Comparison of ENCODE assay signal across 11 cellular contexts in the genomic region with DNA sequence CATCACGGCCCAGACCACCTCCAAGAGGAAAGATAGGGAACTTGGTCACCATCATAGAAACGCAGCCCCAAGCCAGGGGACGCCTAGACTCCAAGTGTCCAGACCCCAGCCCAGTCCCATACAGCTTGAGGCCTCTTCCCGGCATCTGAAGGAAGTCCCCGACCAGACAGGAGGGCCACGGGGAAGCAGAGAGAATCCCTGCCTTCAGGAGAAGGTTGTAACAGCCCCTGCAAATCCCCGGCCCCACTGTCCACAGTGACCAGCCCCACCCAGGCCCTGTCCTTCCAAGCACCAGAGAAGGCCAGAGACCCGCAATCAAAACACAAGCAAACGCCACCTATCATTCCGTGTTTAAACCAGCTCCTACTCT. TPM values are rescaled to one million over a fixed set of nuclear protein-coding genes. Genes with fewer than 3 reads are reported as not detected.
A peak's percentile ranks its signal among the peaks of the same experiment; 100 is the strongest.
DNase-seq lines count a peak whose midpoint lies in the region; ATAC-seq, FAIRE-seq and TF ChIP-seq lines count a peak whose summit lies in the region.
"Had no signal": no experiment of that assay in that cellular context is flagged by ENCODE, and none has a peak within 500 bp of the region (broad histone marks: within the 10 kb centered on the region; RNA-seq: fewer than 3 reads in every experiment).

No MANE protein-coding gene starts in this region.

- H3K27me3 ChIP-seq in BLaER1 treated with 17β-estradiol and CSF1 and Interleukin-3, amounts not matched to agents 10 nM and 100 nM, result peaks cover 0 to 8% (median 0%) of the 10 kb centered on the region in 11 experiments; a peak in 2 of 22 replicates
- H3K27me3 ChIP-seq in HL-60 (ENCODE audit: insufficient read depth, poor library complexity, severe bottlenecking), result no peaks in the 10 kb centered on the region
- H3K27me3 ChIP-seq: esophagus squamous epithelium, thyroid gland had no signal

- peaks cover 2% of the 10 kb centered on the region for H3K36me3 Mint-ChIP-seq in activated naive CD8-positive, alpha-beta T cell
- H3K36me3 Mint-ChIP-seq in mesothelial cell of epicardium, result no peaks in the 10 kb centered on the region

- H3K9me3 ChIP-seq in BLaER1 treated with 17β-estradiol and CSF1 and Interleukin-3, amounts not matched to agents 10 nM and 100 nM (replicated peaks in 1 of 11), result no peaks in the 10 kb centered on the region
- H3K9me3 ChIP-seq: esophagus squamous epithelium, thyroid gland had no signal

- peak overlapping the region in 6 of 11 experiments; percentile 7 to 86 (median 77); a peak in 6 of 22 replicates for H3K27ac ChIP-seq in BLaER1 treated with 17β-estradiol and CSF1 and Interleukin-3, amounts not matched to agents 10 nM and 100 nM
- peak overlapping the region; percentile 86 for H3K27ac ChIP-seq in HL-60 (replicated peaks)
- H3K27ac ChIP-seq: thyroid gland had no signal

- peak overlapping the region; percentile 68 to 87 (median 84); a peak in 20 of 22 replicates for H3K9ac ChIP-seq in BLaER1 treated with 17β-estradiol and CSF1 and Interleukin-3, amounts not matched to agents 10 nM and 100 nM

- peak overlapping the region; percentile 89 for H3K4me3 Mint-ChIP-seq in activated naive CD8-positive, alpha-beta T cell
- peak overlapping the region; percentile 69 for H3K4me3 Mint-ChIP-seq in mesothelial cell of epicardium

- H3K27ac Mint-ChIP-seq in activated naive CD8-positive, alpha-beta T cell, result peak overlapping the region; percentile 88
- no peak overlapping the region for H3K27ac Mint-ChIP-seq in mesothelial cell of epicardium

- peaks cover 51 to 78% (median 62%) of the 10 kb centered on the region in 10 experiments for H3K4me1 ChIP-seq in BLaER1 treated with 17β-estradiol and CSF1 and Interleukin-3, amounts not matched to agents 10 nM and 100 nM

- DNase-seq in HL-60 (ENCODE audit: low read depth in 1 of 2, low spot score in 1 of 2) (no peak), mesothelial cell of epicardium (ENCODE audit: low spot score in 2 of 2, unreplicated experiment in 2 of 2) (peak; percentile 13 to 22), SK-N-DZ (ENCODE audit: low spot score) (no peak), retina (no peak), GM12891 (ENCODE audit: insufficient read length, low spot score) (no peak)
- DNase-seq: esophagus squamous epithelium, mesendoderm had no signal

- no peaks in the 10 kb centered on the region for H3K27me3 Mint-ChIP-seq in activated naive CD8-positive, alpha-beta T cell
- H3K27me3 Mint-ChIP-seq in mesothelial cell of epicardium (ENCODE audit: low read depth), result no peaks in the 10 kb centered on the region

- peaks cover 0 to 52% (median 26%) of the 10 kb centered on the region in 11 experiments; a peak in 20 of 22 replicates for H3K36me3 ChIP-seq in BLaER1 treated with 17β-estradiol and CSF1 and Interleukin-3, amounts not matched to agents 10 nM and 100 nM
- H3K36me3 ChIP-seq: esophagus squamous epithelium, thyroid gland had no signal

- no peak for ATAC-seq in HG03025 (IDR thresholded peaks at IDR 0.05; ENCODE audit: low FRiP score, unreplicated experiment)

- no peak for TF ChIP-seq POLR2A in GM12891 (IDR thresholded peaks at IDR 0.05; ENCODE audit: low read depth, low read length)

- TF ChIP-seq CTCF in HL-60 (IDR thresholded peaks at IDR 0.05; ENCODE audit: insufficient read depth, low read length), result no peak
- no peak for TF ChIP-seq CTCF in mesothelial cell of epicardium (IDR thresholded peaks at IDR 0.05; ENCODE audit: unreplicated experiment)

- peak overlapping the region; percentile 55 to 74 (median 68); a peak in 16 of 20 replicates for H3K4me3 ChIP-seq in BLaER1 treated with 17β-estradiol and CSF1 and Interleukin-3, amounts not matched to agents 10 nM and 100 nM
- H3K4me3 ChIP-seq in HL-60 (replicated peaks; ENCODE audit: insufficient read depth, low read length), result peak overlapping the region; percentile 75
- H3K4me3 ChIP-seq: thyroid gland had no signal

- no peaks in the 10 kb centered on the region for H3K9me3 Mint-ChIP-seq in activated naive CD8-positive, alpha-beta T cell (ENCODE audit: low read depth)
- no peaks in the 10 kb centered on the region for H3K9me3 Mint-ChIP-seq in mesothelial cell of epicardium

- FAIRE-seq in GM12891 (lab: Jason Lieb, UNC), result no peak

- H3K4me2 ChIP-seq in BLaER1 treated with 17β-estradiol and CSF1 and Interleukin-3, amounts not matched to agents 10 nM and 100 nM, result peak overlapping the region; percentile 88 to 100 (median 99); a peak in 21 of 22 replicates

- peaks cover 0 to 53% (median 42%) of the 10 kb centered on the region in 11 experiments; a peak in 18 of 22 replicates for H4K20me1 ChIP-seq in BLaER1 treated with 17β-estradiol and CSF1 and Interleukin-3, amounts not matched to agents 10 nM and 100 nM

- H3K4me1 Mint-ChIP-seq in activated naive CD8-positive, alpha-beta T cell (ENCODE audit: low read depth), result peaks cover 15% of the 10 kb centered on the region
- H3K4me1 Mint-ChIP-seq in mesothelial cell of epicardium, result peaks cover 18% of the 10 kb centered on the region

TF ChIP-seq in GM12891, 5 proteins besides CTCF, POLR2A, EP300 and RAD21:
- TF ChIP-seq POU2F2 (IDR thresholded peaks at IDR 0.05; ENCODE audit: low read depth, low read length) (no peak), PAX5 (IDR thresholded peaks at IDR 0.05; ENCODE audit: insufficient read depth, low read length, severe bottlenecking) (no peak), SPI1 (IDR thresholded peaks at IDR 0.05; ENCODE audit: low read depth, low read length) (no peak), POLR2AphosphoS5 (IDR thresholded peaks at IDR 0.05; ENCODE audit: low read depth, low read length) (no peak), TAF1 (IDR thresholded peaks at IDR 0.05; ENCODE audit: low read depth, low read length) (no peak)

RNA-seq across cellular contexts. Expression of a gene that starts 1.7 kb away (rescaled TPM):
- 32.6 to 36.8 TPM (median 33.0 TPM) in 3 replicates for total RNA-seq in mesothelial cell of epicardium
- polyA plus RNA-seq in SK-N-DZ (2014; cell fraction: cytosol; rRNA removed), result 19.8 TPM in 2 replicates
- 23.4 and 29.2 TPM in 2 replicates for polyA plus RNA-seq in SK-N-DZ (2014; cell fraction: nucleus; rRNA removed)
- polyA plus RNA-seq in GM12891 (2012; ENCODE audit: low read depth, missing spikeins), result 8.4 TPM

Comparison
In these comparisons a context has a peak if more than half of its experiments do, and no peak if none do; other contexts are left out.
1. DNase-seq: peak in mesothelial cell of epicardium (2 of 2); none in HL-60 (0 of 2), SK-N-DZ (single experiment), retina (single experiment) and GM12891 (single experiment).